In the genomic region with DNA sequence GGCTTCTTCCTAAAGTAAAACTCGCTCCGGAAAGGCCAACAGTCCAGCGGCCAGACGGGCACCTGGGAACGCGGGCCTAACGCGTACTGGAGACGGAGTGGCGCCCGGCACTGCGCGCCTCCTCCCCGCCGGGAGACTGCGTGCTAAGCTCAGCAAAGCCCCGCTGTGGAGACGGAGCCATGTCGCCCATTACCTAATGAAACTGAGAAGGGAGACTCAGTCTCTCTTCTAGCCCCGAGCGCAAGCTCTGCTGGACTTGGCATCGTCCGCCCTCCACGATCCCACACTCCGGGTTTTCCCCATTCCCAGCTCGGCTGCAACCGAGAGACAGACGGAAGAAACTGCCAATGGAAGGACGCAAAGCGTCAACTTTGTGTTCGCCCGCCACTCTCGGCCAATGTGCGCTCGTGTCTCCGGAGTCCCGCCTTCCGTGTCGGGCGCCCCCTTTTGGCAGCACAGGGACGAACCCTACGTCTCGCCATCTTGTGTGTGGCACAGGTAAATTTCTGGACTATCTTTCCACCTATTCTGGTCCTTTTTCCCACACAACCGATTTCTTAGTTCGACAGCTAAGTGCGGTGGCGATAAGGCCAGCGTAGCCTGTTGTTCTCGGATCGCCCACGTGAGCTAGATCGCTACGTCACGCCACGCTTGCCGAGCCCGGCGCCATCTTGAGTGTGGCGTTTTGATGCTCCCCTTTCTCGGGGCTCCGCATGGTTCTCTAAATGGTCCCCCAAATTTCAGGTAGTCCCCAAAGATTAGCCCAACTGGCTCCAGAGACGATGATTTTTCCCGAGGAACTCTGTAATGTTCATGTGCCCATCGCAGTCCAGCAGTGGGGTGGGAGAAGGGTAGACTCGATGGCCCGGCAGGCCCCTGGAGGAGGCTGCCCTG, we compare ENCODE assay signal across 8 cellular contexts. TPM values are rescaled to one million over a fixed set of nuclear protein-coding genes. Genes with fewer than 3 reads are reported as not detected.
A peak's percentile ranks its signal among the peaks of the same experiment; 100 is the strongest.
DNase-seq lines count a peak whose midpoint lies in the region; ATAC-seq and TF ChIP-seq lines count a peak whose summit lies in the region.

No MANE protein-coding gene starts in this region.

- H3K9me3 Mint-ChIP-seq in nephron progenitor cell, result peaks cover 3% of the 10 kb centered on the region
- no peaks in the 10 kb centered on the region for H3K9me3 Mint-ChIP-seq in stimulated activated naive CD8-positive, alpha-beta T cell treated with anti-CD3 and anti-CD28 coated beads, Interleukin-15, amount 100 ng/mL, for 72 hours

- peak overlapping the region; percentile 80 for H3K4me3 ChIP-seq in fibroblast of the aortic adventitia (ENCODE audit: low read depth, low read length)

- CTCF ChIA-PET in RWPE1 (lab: Yijun Ruan, JAX), result interaction anchor here (0.5 to 1.3 kb wide), 7 partner anchors 14 to 555 kb away, joined by 3 to 5 read pairs (median 4); no protein-coding TSS in a partner anchor

- peak overlapping the region; percentile 99 for H3K27ac ChIP-seq in RWPE1

- DNase-seq in ELR (ENCODE audit: low read depth) (peak; percentile 99), GOT3 (lab: John Stamatoyannopoulos, UW) (peak; percentile 93), RWPE1 (ENCODE audit: low spot score) (peak; percentile 97), fibroblast of the aortic adventitia (ENCODE audit: low read depth) (peak; percentile 99), nephron progenitor cell (peak; percentile 98)
- DNase-seq in activated effector memory CD4-positive, alpha-beta T cell treated with Interleukin-2 at 50 U/mL for 16 hours, result peak; percentile 93
- peak; percentile 96 to 97 for DNase-seq in stimulated activated naive CD8-positive, alpha-beta T cell treated with anti-CD3 and anti-CD28 coated beads, Interleukin-15, amount 100 ng/mL, for 72 hours

- peaks cover 23% of the 10 kb centered on the region for H3K36me3 Mint-ChIP-seq in nephron progenitor cell (ENCODE audit: low read depth)

- peak; percentile 49 for ATAC-seq in stimulated activated naive CD8-positive, alpha-beta T cell treated with anti-CD3 and anti-CD28 coated beads, Interleukin-15, amount 100 ng/mL, for 72 hours

- POLR2A ChIA-PET in RWPE1 (lab: Yijun Ruan, JAX; ENCODE audit: low non-redundant PET), result interaction anchor here (0.6 kb wide), 1 partner anchor 16 kb away, joined by 9 read pairs; no protein-coding TSS in a partner anchor

- H3K4me3 Mint-ChIP-seq in nephron progenitor cell, result peak overlapping the region; percentile 94
- H3K4me3 Mint-ChIP-seq in stimulated activated naive CD8-positive, alpha-beta T cell treated with anti-CD3 and anti-CD28 coated beads, Interleukin-15, amount 100 ng/mL, for 72 hours, result peak overlapping the region; percentile 94 to 97

- peaks cover 16% of the 10 kb centered on the region for H3K4me1 Mint-ChIP-seq in nephron progenitor cell
- peaks cover 46% of the 10 kb centered on the region for H3K4me1 Mint-ChIP-seq in stimulated activated naive CD8-positive, alpha-beta T cell treated with anti-CD3 and anti-CD28 coated beads, Interleukin-15, amount 100 ng/mL, for 72 hours

- H3K27me3 Mint-ChIP-seq in nephron progenitor cell (ENCODE audit: low read depth, poor library complexity), result no peaks in the 10 kb centered on the region
- no peaks in the 10 kb centered on the region for H3K27me3 Mint-ChIP-seq in stimulated activated naive CD8-positive, alpha-beta T cell treated with anti-CD3 and anti-CD28 coated beads, Interleukin-15, amount 100 ng/mL, for 72 hours

- TF ChIP-seq CTCF in LNCAP (IDR thresholded peaks at IDR 0.05) (peak; percentile 88), RWPE1 (conservative IDR thresholded peaks at IDR 0.05; ENCODE audit: low read depth) (peak; percentile 92), fibroblast of the aortic adventitia (IDR thresholded peaks at IDR 0.05; ENCODE audit: insufficient read depth, low read length) (peak; percentile 86), nephron progenitor cell (IDR thresholded peaks at IDR 0.05) (peak; percentile 86)

- peak overlapping the region; percentile 100 for H3K27ac Mint-ChIP-seq in nephron progenitor cell
- H3K27ac Mint-ChIP-seq in stimulated activated naive CD8-positive, alpha-beta T cell treated with anti-CD3 and anti-CD28 coated beads, Interleukin-15, amount 100 ng/mL, for 72 hours, result peak overlapping the region; percentile 100

RNA-seq across cellular contexts. Expression of a gene that starts 1.3 kb away (rescaled TPM):
- total RNA-seq in fibroblast of the aortic adventitia (ENCODE audit: low replicate concordance), result 893 and 2,614 TPM in 2 replicates

Comparison
In these comparisons a context has a peak if more than half of its experiments do, and no peak if none do; other contexts are left out.
1. Peak in every context shown above with its lines: DNase-seq, ATAC-seq, H3K4me3 ChIP-seq and H3K27ac ChIP-seq.